15 cellular contexts compared by ENCODE assay signal in genomic region chr17:16470302-16470701, GRCh38. TPM values are rescaled to one million over a fixed set of nuclear protein-coding genes. Genes with fewer than 3 reads are reported as not detected.
A peak's percentile ranks its signal among the peaks of the same experiment; 100 is the strongest.
DNase-seq lines count a peak whose midpoint lies in the region; ATAC-seq, FAIRE-seq and TF ChIP-seq lines count a peak whose summit lies in the region.
"Had no signal": no experiment of that assay in that cellular context is flagged by ENCODE, and none has a peak within 500 bp of the region (broad histone marks: within the 10 kb centered on the region; RNA-seq: fewer than 3 reads in every experiment).

No MANE protein-coding gene starts in this region.

- peaks cover 4% of the 10 kb centered on the region for H3K4me1 Mint-ChIP-seq in astrocyte (ENCODE audit: low read depth, unreplicated experiment)
- H3K4me1 Mint-ChIP-seq: activated B cell treated with CpG ODN at 0.5 μM for 24 hours; stimulated activated memory B cell treated with anti-CD40 and anti-IgM and Interleukin-4, amounts not matched to agents 10 μg/mL and 1 μg/mL and 100 μg/mL, for 72 hours had no signal

- H3K4me1 ChIP-seq in astrocyte (ENCODE audit: insufficient read depth, low read length) (no peaks in the 10 kb centered on the region), left ventricle myocardium inferior (peaks cover 36% of the 10 kb centered on the region), trophoblast cell (ENCODE audit: control insufficient read depth in 1 of 2, insufficient read depth in 2 of 2, low read length in 2 of 2) (no peaks in the 10 kb centered on the region)

- H2AK5ac ChIP-seq in trophoblast cell (ENCODE audit: low read length) = no peak overlapping the region

- H3K9ac ChIP-seq in astrocyte (ENCODE audit: low read length) (no peak overlapping the region), trophoblast cell (ENCODE audit: low read length) (no peak overlapping the region)

- no peak overlapping the region for H3K18ac ChIP-seq in trophoblast cell (ENCODE audit: low read length)

- H4K20me1 ChIP-seq in astrocyte (ENCODE audit: insufficient read depth, low read length) = peaks cover 2% of the 10 kb centered on the region

- H3K9me3 Mint-ChIP-seq in astrocyte (ENCODE audit: unreplicated experiment) = no peaks in the 10 kb centered on the region
- H3K9me3 Mint-ChIP-seq: activated B cell treated with CpG ODN at 0.5 μM for 24 hours; stimulated activated memory B cell treated with anti-CD40 and anti-IgM and Interleukin-4, amounts not matched to agents 10 μg/mL and 1 μg/mL and 100 μg/mL, for 72 hours had no signal

- intact Hi-C loops in Right ventricle myocardium superior (cut with DNase I) = no loop called here
- intact Hi-C loops in cardiac septum (cut with DNase I) = no loop called here
- intact Hi-C loops in left ventricle myocardium inferior (cut with micrococcal nuclease) = no loop called here

- TF ChIP-seq CTCF in astrocyte (IDR thresholded peaks at IDR 0.05; ENCODE audit: insufficient read depth, low read depth, low read length) (no peak), left ventricle myocardium inferior (IDR thresholded peaks at IDR 0.05; ENCODE audit: borderline replicate concordance) (peak; percentile 33)

- H3K36me3 ChIP-seq in astrocyte (ENCODE audit: insufficient read depth, low read length) = no peaks in the 10 kb centered on the region
- H3K36me3 ChIP-seq in left ventricle myocardium inferior = no peaks in the 10 kb centered on the region
- H3K36me3 ChIP-seq in trophoblast cell (ENCODE audit: control insufficient read depth in 1 of 2, insufficient read depth in 2 of 2, low read length in 2 of 2) = no peaks in the 10 kb centered on the region
- H3K36me3 ChIP-seq: MG63 had no signal

- peaks cover 2% of the 10 kb centered on the region for H3K27me3 ChIP-seq in astrocyte (ENCODE audit: insufficient read depth, low read length)
- H3K27me3 ChIP-seq in left ventricle myocardium inferior (ENCODE audit: low read depth) = no peaks in the 10 kb centered on the region
- no peaks in the 10 kb centered on the region for H3K27me3 ChIP-seq in trophoblast cell (ENCODE audit: insufficient read depth, low read length)
- H3K27me3 ChIP-seq: MG63 had no signal

- H4K12ac ChIP-seq in trophoblast cell (ENCODE audit: low read depth, low read length) = no peak overlapping the region

- H3K36me3 Mint-ChIP-seq in astrocyte (ENCODE audit: low read depth, unreplicated experiment) = peaks cover 5% of the 10 kb centered on the region
- H3K36me3 Mint-ChIP-seq: stimulated activated memory B cell treated with anti-CD40 and anti-IgM and Interleukin-4, amounts not matched to agents 10 μg/mL and 1 μg/mL and 100 μg/mL, for 72 hours had no signal

- H3K27ac ChIP-seq in astrocyte (ENCODE audit: low read depth, low read length) (no peak overlapping the region), left ventricle myocardium inferior (replicated peaks) (peak overlapping the region; percentile 34), temporal lobe (ENCODE audit: low read depth, low read length) (peak overlapping the region; percentile 52), trophoblast cell (ENCODE audit: low read depth, low read length) (no peak overlapping the region)

- H3K4me3 Mint-ChIP-seq in astrocyte (ENCODE audit: unreplicated experiment) = no peak overlapping the region
- H3K4me3 Mint-ChIP-seq: activated B cell treated with CpG ODN at 0.5 μM for 24 hours; stimulated activated memory B cell treated with anti-CD40 and anti-IgM and Interleukin-4, amounts not matched to agents 10 μg/mL and 1 μg/mL and 100 μg/mL, for 72 hours had no signal

- H3K27ac Mint-ChIP-seq in astrocyte (ENCODE audit: unreplicated experiment) = no peak overlapping the region
- H3K27ac Mint-ChIP-seq: activated B cell treated with CpG ODN at 0.5 μM for 24 hours; stimulated activated memory B cell treated with anti-CD40 and anti-IgM and Interleukin-4, amounts not matched to agents 10 μg/mL and 1 μg/mL and 100 μg/mL, for 72 hours had no signal

- H3K4ac ChIP-seq in trophoblast cell (ENCODE audit: low read depth, low read length) = no peak overlapping the region

- no peak overlapping the region for H3K14ac ChIP-seq in trophoblast cell (ENCODE audit: low read length)

- WGBS in trophoblast cell (ENCODE audit: extremely low coverage, insufficient coverage, insufficient read length) = no CpG with 5 or more reads among the region's 9 CpGs

- H2AFZ ChIP-seq in astrocyte (ENCODE audit: low read depth, low read length) (peak overlapping the region; percentile 45), trophoblast cell (ENCODE audit: insufficient read depth, low read length, poor library complexity) (no peak overlapping the region)

- no peak overlapping the region for H2BK12ac ChIP-seq in trophoblast cell (ENCODE audit: low read length)

- H4K8ac ChIP-seq in trophoblast cell (ENCODE audit: low read depth, low read length) = no peak overlapping the region

- no peak overlapping the region for H3K23ac ChIP-seq in trophoblast cell (ENCODE audit: low read length)

- no peak for FAIRE-seq in astrocyte (lab: Jason Lieb, UNC)
- FAIRE-seq: H54 had no signal

- H2BK5ac ChIP-seq in trophoblast cell (ENCODE audit: low read depth, low read length, poor library complexity) = no peak overlapping the region

- peaks cover 43% of the 10 kb centered on the region for H3K27me3 Mint-ChIP-seq in astrocyte (ENCODE audit: low read depth, unreplicated experiment)
- H3K27me3 Mint-ChIP-seq: activated B cell treated with CpG ODN at 0.5 μM for 24 hours; stimulated activated memory B cell treated with anti-CD40 and anti-IgM and Interleukin-4, amounts not matched to agents 10 μg/mL and 1 μg/mL and 100 μg/mL, for 72 hours had no signal

- H3K4me2 ChIP-seq in astrocyte (ENCODE audit: low read length) = peak overlapping the region; percentile 36
- H3K4me2 ChIP-seq in trophoblast cell (ENCODE audit: low read length) = no peak overlapping the region

- no peak for DNase-seq in Right ventricle myocardium superior
- no peak for DNase-seq in cardiac septum (ENCODE audit: low spot score)
- no peak for DNase-seq in astrocyte (ENCODE audit: low read depth)
- DNase-seq in left ventricle myocardium inferior = no peak
- DNase-seq in trophoblast cell = no peak
- no peak for DNase-seq in DMS53 (lab: John Stamatoyannopoulos, UW)
- DNase-seq: activated B cell treated with CpG ODN at 0.5 μM for 24 hours; MG63; NCI-H774; stimulated activated CD4-positive, alpha-beta T cell treated with anti-CD3 and anti-CD28 coated beads, Interleukin-2, amount 100 ng/mL, for 48 hours had no signal

- no peak overlapping the region for H4K91ac ChIP-seq in trophoblast cell (ENCODE audit: low read depth, low read length)

- H3K9me3 ChIP-seq in astrocyte (ENCODE audit: insufficient read depth, low read depth, low read length) = no peaks in the 10 kb centered on the region
- no peaks in the 10 kb centered on the region for H3K9me3 ChIP-seq in left ventricle myocardium inferior (replicated peaks)
- peaks cover 2% of the 10 kb centered on the region for H3K9me3 ChIP-seq in trophoblast cell (ENCODE audit: insufficient read depth, low read depth, low read length)
- H3K9me3 ChIP-seq: MG63 had no signal

- no peak overlapping the region for H3K4me3 ChIP-seq in astrocyte (ENCODE audit: insufficient read depth, low read depth, low read length)
- no peak overlapping the region for H3K4me3 ChIP-seq in left ventricle myocardium inferior
- no peak overlapping the region for H3K4me3 ChIP-seq in trophoblast cell (ENCODE audit: low read depth, low read length)
- H3K4me3 ChIP-seq: MG63 had no signal

- no peak overlapping the region for H2BK120ac ChIP-seq in trophoblast cell (ENCODE audit: insufficient read depth, low read length, poor library complexity)

- H3K79me1 ChIP-seq in trophoblast cell (ENCODE audit: low read length) = no peaks in the 10 kb centered on the region

- H3K79me2 ChIP-seq in astrocyte (ENCODE audit: insufficient read depth, low read length) (no peaks in the 10 kb centered on the region), trophoblast cell (ENCODE audit: control insufficient read depth, insufficient read depth, low read length, poor library complexity) (no peaks in the 10 kb centered on the region)

- ATAC-seq in Right ventricle myocardium superior (ENCODE audit: poor library complexity) = peak; percentile 42
- no peak for ATAC-seq in GM21576 (IDR thresholded peaks at IDR 0.05; ENCODE audit: unreplicated experiment)
- ATAC-seq: stimulated activated memory B cell treated with anti-CD40 and anti-IgM and Interleukin-4, amounts not matched to agents 10 μg/mL and 1 μg/mL and 100 μg/mL, for 72 hours had no signal

RNA-seq across cellular contexts. Expression of gene LRRC75A, which starts 21.7 kb away (rescaled TPM):
- total RNA-seq in Right ventricle myocardium superior = 0.40 TPM
- 1.4 TPM for total RNA-seq in cardiac septum
- 0.36 TPM in 2 replicates for total RNA-seq in astrocyte
- total RNA-seq in left ventricle myocardium inferior = 0.96 TPM
- 4.7 TPM for total RNA-seq in temporal lobe
- 0.15 and 0.17 TPM in 2 replicates for polyA plus RNA-seq in trophoblast cell (2013)

RNA-seq across cellular contexts. Expression of gene TRPV2, which starts 54.9 kb away (rescaled TPM):
- total RNA-seq in Right ventricle myocardium superior (10.3 TPM), cardiac septum (9.1 TPM), astrocyte (0.50 and 0.86 TPM in 2 replicates), left ventricle myocardium inferior (6.7 TPM), temporal lobe (0.98 TPM)
- 202 and 233 TPM in 2 replicates for polyA plus RNA-seq in trophoblast cell (2013)
- total RNA-seq: HT-29 had no signal

Comparison
In these comparisons a context has a peak if more than half of its experiments do, and no peak if none do; other contexts are left out.
1. H3K27ac ChIP-seq: peak in left ventricle myocardium inferior (single experiment) and temporal lobe (single experiment); none in astrocyte (single experiment) and trophoblast cell (single experiment).